In the genomic region with DNA sequence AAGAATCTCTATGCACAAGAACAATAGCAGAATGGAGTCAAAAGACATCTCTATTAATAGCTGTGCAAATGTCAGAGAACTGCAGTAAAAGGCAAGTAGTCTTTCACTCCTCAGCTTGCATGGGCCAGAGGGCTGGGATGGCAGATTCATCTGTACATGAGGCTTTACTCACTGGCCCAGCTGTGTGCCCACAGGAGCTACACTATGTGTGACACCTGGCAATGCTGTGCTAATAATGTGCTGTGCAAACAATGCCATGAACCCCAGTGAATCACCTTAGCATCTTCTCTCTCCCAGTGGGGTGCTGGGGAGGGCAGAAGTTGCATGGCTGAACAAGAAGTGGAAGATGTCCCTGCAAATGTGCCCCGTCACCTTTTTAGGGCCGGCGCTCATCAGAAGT, we compare ENCODE assay signal across 23 cellular contexts.
"Had no signal": no experiment of that assay in that cellular context is flagged by ENCODE, and none has a peak within 500 bp of the region (broad histone marks: within the 10 kb centered on the region; RNA-seq: fewer than 3 reads in every experiment).

No MANE protein-coding gene starts in this region.

- H3K36me3 ChIP-seq: esophagus muscularis mucosa, gastrocnemius medialis, left lung, pancreas, tibial artery had no signal

- H3K9me3 ChIP-seq: esophagus muscularis mucosa, gastrocnemius medialis, left lung, pancreas, psoas muscle, tibial artery had no signal

- DNase-seq: activated B cell treated with CpG ODN at 0.5 μM for 24 hours; activated CD4-positive, alpha-beta memory T cell treated with anti-CD3 and anti-CD28 coated beads for 36 hours; activated CD4-positive, alpha-beta T cell treated with anti-CD3 and anti-CD28 coated beads for 36 hours; activated naive CD4-positive, alpha-beta T cell treated with Interleukin-2 at 50 U/mL for 16 hours; activated naive CD8-positive, alpha-beta T cell treated with anti-CD3 and anti-CD28 coated beads for 36 hours; activated T-cell treated with anti-CD3 and anti-CD28 coated beads, Interleukin-2, amount 50 U/mL, for 48 hours; gastrocnemius medialis; hippocampal formation; kidney glomerular epithelial cell; left lung; pancreas; psoas muscle; right cardiac atrium; stimulated activated CD4-positive, alpha-beta T cell treated with anti-CD3 and anti-CD28 coated beads, Interleukin-2, amount 100 ng/mL, for 24 hours; stimulated activated naive CD8-positive, alpha-beta T cell treated with anti-CD3 and anti-CD28 coated beads, Interleukin-15, amount 100 ng/mL, for 72 hours; T1000; tibial artery had no signal

- H3K4me1 ChIP-seq: pancreas, psoas muscle, tibial artery had no signal

- H3K27me3 ChIP-seq: esophagus muscularis mucosa, gastrocnemius medialis, left lung, pancreas, tibial artery had no signal

- ATAC-seq: activated CD4-positive, alpha-beta T cell treated with anti-CD3 and anti-CD28 coated beads for 36 hours; gastrocnemius medialis; left lung; natural killer cell treated with Interleukin-12 subunit alpha and Interleukin-12 subunit beta and Interleukin-15 and Interleukin-18, amount 100 ng/mL, for 72 hours; pancreas; psoas muscle; right cardiac atrium; stimulated activated effector memory CD8-positive, alpha-beta T cell treated with anti-CD3 and anti-CD28 coated beads, Interleukin-12 subunit alpha, Interleukin-12 subunit beta, amount 100 ng/mL, for 72 hours; stimulated activated naive CD8-positive, alpha-beta T cell treated with anti-CD3 and anti-CD28 coated beads, Interleukin-15, amount 100 ng/mL, for 72 hours had no signal

- H3K4me3 ChIP-seq: coronary artery, esophagus muscularis mucosa, gastrocnemius medialis, left lung, lung, pancreas, psoas muscle, skin epidermis, tibial artery had no signal

- H3K27ac ChIP-seq: coronary artery, esophagus muscularis mucosa, gastrocnemius medialis, left lung, pancreas, psoas muscle, skin epidermis, tibial artery had no signal
